ENCODE assay signal across 31 cellular contexts in genomic region chr2:129708221-129708967, GRCh38.
DNase-seq lines count a peak whose midpoint lies in the region; ATAC-seq, FAIRE-seq and TF ChIP-seq lines count a peak whose summit lies in the region.
"Had no signal": no experiment of that assay in that cellular context is flagged by ENCODE, and none has a peak within 500 bp of the region (broad histone marks: within the 10 kb centered on the region; RNA-seq: fewer than 3 reads in every experiment).

No MANE protein-coding gene starts in this region.

- H3K36me3 Mint-ChIP-seq in H9 (ENCODE audit: insufficient read depth in 1 of 3, low read depth in 3 of 3): no peaks in the 10 kb centered on the region
- H3K36me3 Mint-ChIP-seq in WTC11: no peaks in the 10 kb centered on the region
- H3K36me3 Mint-ChIP-seq: activated CD4-positive, alpha-beta memory T cell treated with anti-CD3 and anti-CD28 coated beads for 36 hours; activated naive CD8-positive, alpha-beta T cell treated with anti-CD3 and anti-CD28 coated beads for 36 hours; immature natural killer cell; T-cell had no signal

- no peaks in the 10 kb centered on the region; a peak in 1 of 5 replicates for H3K9me3 Mint-ChIP-seq in H9
- no peaks in the 10 kb centered on the region for H3K9me3 Mint-ChIP-seq in WTC11
- H3K9me3 Mint-ChIP-seq: activated CD4-positive, alpha-beta memory T cell treated with anti-CD3 and anti-CD28 coated beads for 36 hours; CD4-positive, alpha-beta T cell; effector memory CD8-positive, alpha-beta T cell; immature natural killer cell; T-cell had no signal

- no peaks in the 10 kb centered on the region for H3K9me3 ChIP-seq in DND-41 (ENCODE audit: insufficient read depth, low read length, severe bottlenecking)
- H3K9me3 ChIP-seq in H9 (ENCODE audit: control insufficient read depth, low read depth, low read length): no peaks in the 10 kb centered on the region
- no peaks in the 10 kb centered on the region for H3K9me3 ChIP-seq in neuronal stem cell (replicated peaks in 1 of 2; ENCODE audit: control insufficient read depth in 2 of 2, insufficient read depth in 1 of 2, low read depth in 1 of 2, low read length in 2 of 2)
- H3K9me3 ChIP-seq: ascending aorta, esophagus squamous epithelium, vagina had no signal

- no peak for DNase-seq in DND-41
- DNase-seq in H9: no peak
- no peak for DNase-seq in WTC11 (ENCODE audit: low spot score)
- DNase-seq in neuronal stem cell (ENCODE audit: low spot score): no peak
- no peak for DNase-seq in D721Med (ENCODE audit: insufficient read length, low spot score)
- DNase-seq: activated CD4-positive, alpha-beta memory T cell treated with anti-CD3 and anti-CD28 coated beads for 36 hours; activated CD8-positive, alpha-beta memory T cell treated with anti-CD3 and anti-CD28 coated beads, Interleukin-2, amount 50 U/mL, for 48 hours; activated naive CD8-positive, alpha-beta T cell treated with anti-CD3 and anti-CD28 coated beads for 36 hours; CD4-positive, alpha-beta T cell; cortex of kidney; effector memory CD8-positive, alpha-beta T cell; esophagus squamous epithelium; HFFc6; immature natural killer cell; left colon; NCI-H1105; NCI-H1930; stimulated activated CD4-positive, alpha-beta T cell treated with anti-CD3 and anti-CD28 coated beads, Interleukin-12 subunit alpha, Interleukin-12 subunit beta, amount 100 ng/mL, for 4 hours; stimulated activated CD4-positive, alpha-beta T cell treated with anti-CD3 and anti-CD28 coated beads, Interleukin-4, amount 100 ng/mL, for 1 hour; T-cell had no signal

- H2BK12ac ChIP-seq in H9 (ENCODE audit: insufficient read length, low read depth, low read length): no peak overlapping the region
- no peak overlapping the region for H2BK12ac ChIP-seq in neuronal stem cell (ENCODE audit: low read length)

- H3K4me3 Mint-ChIP-seq in H9 (no peak overlapping the region), WTC11 (no peak overlapping the region)
- H3K4me3 Mint-ChIP-seq: activated CD4-positive, alpha-beta memory T cell treated with anti-CD3 and anti-CD28 coated beads for 36 hours; activated naive CD8-positive, alpha-beta T cell treated with anti-CD3 and anti-CD28 coated beads for 36 hours; CD4-positive, alpha-beta T cell; effector memory CD8-positive, alpha-beta T cell; HFFc6; immature natural killer cell; T-cell had no signal

- FAIRE-seq in D721Med (lab: Jason Lieb, UNC): no peak
- FAIRE-seq: frontal cortex, G401.6, GM18507 had no signal

- H4K20me1 ChIP-seq in DND-41 (ENCODE audit: insufficient read depth, low read length) (no peaks in the 10 kb centered on the region), H9 (ENCODE audit: control insufficient read depth, insufficient read depth, insufficient read length) (no peaks in the 10 kb centered on the region)

- H2AFZ ChIP-seq in DND-41 (ENCODE audit: low read depth, low read length) (no peak overlapping the region), H9 (ENCODE audit: low read length) (no peak overlapping the region), neuronal stem cell (ENCODE audit: low read length) (no peak overlapping the region)
- H2AFZ ChIP-seq: hepatocyte had no signal

- POLR2A ChIA-PET in WTC11 (lab: Charles Lee): no interaction called here

- H3K27ac ChIP-seq in DND-41 (ENCODE audit: low read length): no peak overlapping the region
- no peak overlapping the region for H3K27ac ChIP-seq in H9 (ENCODE audit: insufficient read length, low read depth, low read length)
- no peak overlapping the region for H3K27ac ChIP-seq in neuronal stem cell (replicated peaks; ENCODE audit: low read length)
- H3K27ac ChIP-seq: ascending aorta, cardiac muscle cell, esophagus squamous epithelium, hepatocyte, vagina had no signal

- peak; percentile 30 for TF ChIP-seq CTCF in DND-41 (IDR thresholded peaks at IDR 0.05; ENCODE audit: borderline replicate concordance, extremely low read depth, low read length, poor library complexity, severe bottlenecking)
- peak; percentile 66 for TF ChIP-seq CTCF in H9 (conservative IDR thresholded peaks at IDR 0.05)
- TF ChIP-seq CTCF in WTC11 (IDR thresholded peaks at IDR 0.05): no peak; the same call in 1 of the 2 replicates
- TF ChIP-seq CTCF in D721Med (IDR thresholded peaks at IDR 0.05; ENCODE audit: insufficient read depth, missing control alignments): no peak

- H2AK5ac ChIP-seq in H9 (ENCODE audit: insufficient read length, low read length) (no peak overlapping the region), neuronal stem cell (ENCODE audit: low read depth, low read length) (peak overlapping the region; percentile 71)

- H3K4me3 ChIP-seq in DND-41 (ENCODE audit: low read depth in 1 of 2, low read length in 2 of 2) (no peak overlapping the region), neuronal stem cell (ENCODE audit: low read length in 2 of 2) (no peak overlapping the region)
- H3K4me3 ChIP-seq: ascending aorta, cardiac muscle cell, esophagus squamous epithelium, hepatocyte, vagina had no signal

- H3K27me3 ChIP-seq in DND-41 (ENCODE audit: insufficient read depth, low read length, poor library complexity) (no peaks in the 10 kb centered on the region), H9 (ENCODE audit: insufficient read depth, low read length) (no peaks in the 10 kb centered on the region), neuronal stem cell (ENCODE audit: control insufficient read depth in 3 of 3, insufficient read depth in 3 of 3, low read depth in 1 of 3, low read length in 3 of 3) (no peaks in the 10 kb centered on the region)
- H3K27me3 ChIP-seq: ascending aorta, cardiac muscle cell, esophagus squamous epithelium, hepatocyte, vagina had no signal

- H3K79me1 ChIP-seq in H9 (ENCODE audit: insufficient read depth, low read depth, low read length, poor library complexity, severe bottlenecking): no peaks in the 10 kb centered on the region
- H3K79me1 ChIP-seq in neuronal stem cell (ENCODE audit: low read depth, low read length): no peaks in the 10 kb centered on the region

- no CpG with 5 or more reads among the region's 20 CpGs for WGBS in H9 (ENCODE audit: extremely low coverage, insufficient read length, low lambda C conversion rate)
- WGBS in neuronal stem cell (ENCODE audit: extremely low coverage in 2 of 2, insufficient read length in 2 of 2, insufficient replicate concordance in 1 of 2), 2 donors: no CpG with 5 or more reads among the region's 20 CpGs

- H4K5ac ChIP-seq in H9 (ENCODE audit: insufficient read length, low read depth, low read length): no peak overlapping the region

- H3K23me2 ChIP-seq in H9 (ENCODE audit: insufficient read length, low read depth, low read length, poor library complexity, severe bottlenecking): no peaks in the 10 kb centered on the region

- H3K56ac ChIP-seq in H9 (ENCODE audit: insufficient read length, low read depth, low read length): no peak overlapping the region

- H3T11ph ChIP-seq in H9 (ENCODE audit: low read length): no peak overlapping the region

- H3K4me1 ChIP-seq in DND-41 (ENCODE audit: insufficient read depth, low read length) (no peaks in the 10 kb centered on the region), H9 (ENCODE audit: insufficient read depth, low read length) (peaks cover 2% of the 10 kb centered on the region; the same call in 1 of the 2 replicates), neuronal stem cell (ENCODE audit: control insufficient read depth in 2 of 2, insufficient read depth in 1 of 2, low read depth in 1 of 2, low read length in 2 of 2) (peaks cover 0 to 1% of the 10 kb centered on the region in 2 donors)
- H3K4me1 ChIP-seq: ascending aorta, vagina had no signal

- H3K14ac ChIP-seq in H9 (ENCODE audit: insufficient read depth, low read length): no peak overlapping the region
- no peak overlapping the region for H3K14ac ChIP-seq in neuronal stem cell (ENCODE audit: low read length)

- H2BK20ac ChIP-seq in H9 (ENCODE audit: low read depth, low read length, poor library complexity, severe bottlenecking): no peak overlapping the region

- CTCF ChIA-PET in WTC11 (lab: Charles Lee): interaction anchor here (0.9 to 2.6 kb wide), 18 partner anchors 9 to 189 kb away, joined by 3 to 13 read pairs (median 4); no protein-coding TSS in a partner anchor

- H3K18ac ChIP-seq in H9 (ENCODE audit: insufficient read length, low read depth, low read length): no peak overlapping the region
- H3K18ac ChIP-seq in neuronal stem cell (ENCODE audit: low read length): peak overlapping the region; percentile 92

- H3K4me1 Mint-ChIP-seq in H9 (peaks cover 42 to 47% of the 10 kb centered on the region in 2 experiments), WTC11 (peaks cover 38% of the 10 kb centered on the region)
- H3K4me1 Mint-ChIP-seq: activated naive CD8-positive, alpha-beta T cell treated with anti-CD3 and anti-CD28 coated beads for 36 hours; immature natural killer cell; T-cell had no signal

- no peak overlapping the region for H4K91ac ChIP-seq in H9 (ENCODE audit: insufficient read length, low read depth, low read length)
- no peak overlapping the region for H4K91ac ChIP-seq in neuronal stem cell (ENCODE audit: low read depth, low read length, poor library complexity)

- no peaks in the 10 kb centered on the region for H3K79me2 ChIP-seq in DND-41 (ENCODE audit: insufficient read depth, low read length)
- H3K79me2 ChIP-seq in H9 (ENCODE audit: insufficient read depth, low read length): no peaks in the 10 kb centered on the region
- H3K79me2 ChIP-seq: hepatocyte had no signal

- H3K27me3 Mint-ChIP-seq in H9 (ENCODE audit: low read depth) (peaks cover 3% of the 10 kb centered on the region; the same call in 1 of the 2 replicates), WTC11 (ENCODE audit: low read depth) (no peaks in the 10 kb centered on the region; the same call in 1 of the 2 replicates)
- H3K27me3 Mint-ChIP-seq: activated CD4-positive, alpha-beta memory T cell treated with anti-CD3 and anti-CD28 coated beads for 36 hours had no signal

- no peak for ATAC-seq in DND-41 (ENCODE audit: insufficient read depth, low read depth)
- no peak for ATAC-seq in WTC11
- ATAC-seq in GM21825 (IDR thresholded peaks at IDR 0.05; ENCODE audit: unreplicated experiment): no peak
- no peak for ATAC-seq in GM21423 (IDR thresholded peaks at IDR 0.05; ENCODE audit: unreplicated experiment)
- ATAC-seq in GM18907 (IDR thresholded peaks at IDR 0.05; ENCODE audit: unreplicated experiment): no peak
- ATAC-seq: effector memory CD8-positive, alpha-beta T cell; left colon; sciatic nerve; T-cell had no signal

- H2BK120ac ChIP-seq in H9 (ENCODE audit: low read depth, low read length, poor library complexity, severe bottlenecking) (no peak overlapping the region), neuronal stem cell (ENCODE audit: low read depth, low read length) (no peak overlapping the region)

- H3K27ac Mint-ChIP-seq in H9: no peak overlapping the region
- no peak overlapping the region for H3K27ac Mint-ChIP-seq in WTC11
- H3K27ac Mint-ChIP-seq: activated CD4-positive, alpha-beta memory T cell treated with anti-CD3 and anti-CD28 coated beads for 36 hours; activated naive CD8-positive, alpha-beta T cell treated with anti-CD3 and anti-CD28 coated beads for 36 hours; CD4-positive, alpha-beta T cell; effector memory CD8-positive, alpha-beta T cell; HFFc6; immature natural killer cell; T-cell had no signal

- H3K36me3 ChIP-seq in DND-41 (ENCODE audit: insufficient read depth, low read length): no peaks in the 10 kb centered on the region
- no peaks in the 10 kb centered on the region for H3K36me3 ChIP-seq in neuronal stem cell (replicated peaks in 1 of 2; ENCODE audit: control insufficient read depth in 2 of 2, insufficient read depth in 2 of 2, low read length in 2 of 2)
- H3K36me3 ChIP-seq: ascending aorta, cardiac muscle cell, esophagus squamous epithelium, vagina had no signal

- H4K8ac ChIP-seq in H9 (replicated peaks; ENCODE audit: insufficient read length, low read depth, low read length) (no peak overlapping the region), neuronal stem cell (ENCODE audit: low read depth, low read length) (no peak overlapping the region)

- H3K4ac ChIP-seq in H9 (ENCODE audit: low read depth, low read length): no peak overlapping the region
- H3K4ac ChIP-seq in neuronal stem cell (ENCODE audit: low read length): no peak overlapping the region

- H3K23ac ChIP-seq in H9 (ENCODE audit: insufficient read length, low read depth, low read length) (no peak overlapping the region), neuronal stem cell (ENCODE audit: low read depth, low read length, poor library complexity) (no peak overlapping the region)

- H3K9ac ChIP-seq in DND-41 (ENCODE audit: low read depth, low read length) (no peak overlapping the region), H9 (ENCODE audit: extremely low read depth, insufficient read length, low read length) (no peak overlapping the region), neuronal stem cell (ENCODE audit: low read depth, low read length, poor library complexity) (no peak overlapping the region)

- H3K4me2 ChIP-seq in DND-41 (ENCODE audit: insufficient read depth, low read length) (no peak overlapping the region), H9 (ENCODE audit: insufficient read depth, insufficient read length, low read length) (no peak overlapping the region), neuronal stem cell (ENCODE audit: insufficient read depth, low read length, poor library complexity, severe bottlenecking) (no peak overlapping the region)
- H3K4me2 ChIP-seq: hepatocyte had no signal

- H2BK5ac ChIP-seq in H9 (ENCODE audit: insufficient read length, low read length) (no peak overlapping the region), neuronal stem cell (ENCODE audit: low read length) (peak overlapping the region; percentile 6)

- H2BK15ac ChIP-seq in H9 (ENCODE audit: low read depth, low read length): no peak overlapping the region
- no peak overlapping the region for H2BK15ac ChIP-seq in neuronal stem cell (ENCODE audit: low read length)

Comparison
In these comparisons a context has a peak if more than half of its experiments do, and no peak if none do; other contexts are left out.
1. CTCF ChIP-seq: peak in DND-41 (single experiment) and H9 (single experiment); none in WTC11 (single experiment) and D721Med (single experiment).